ENCODE assay signal across 8 cellular contexts in genomic region chr17:38484242-38485145, GRCh38. TPM values are rescaled to one million over a fixed set of nuclear protein-coding genes. Genes with fewer than 3 reads are reported as not detected.
DNase-seq lines count a peak whose midpoint lies in the region; ATAC-seq and TF ChIP-seq lines count a peak whose summit lies in the region.
"Not testable (repeated sequence)": the region's sequence is repeated elsewhere in the genome, so short reads cannot be mapped to it uniquely, and the experiment has no call there.

No MANE protein-coding gene starts in this region.

- not testable (repeated sequence) for H3F3A ChIP-seq in neural progenitor cell (ENCODE audit: low read depth)

- intact Hi-C loops in CD4-positive, alpha-beta T cell (cut with DNase I, micrococcal nuclease) = loop anchor here (2.0 to 5.0 kb wide), 2 partner anchors 42 to 62 kb away; no protein-coding TSS in a partner anchor

- H3K4me3 Mint-ChIP-seq in CD4-positive, alpha-beta T cell; neural progenitor cell: not testable (repeated sequence)

- not testable (repeated sequence) for H2AFZ ChIP-seq in neural progenitor cell (replicated peaks)

- peak; percentile 74 for ATAC-seq in CD4-positive, alpha-beta T cell (ENCODE audit: poor library complexity)
- ATAC-seq in HG03045 (IDR thresholded peaks at IDR 0.05; ENCODE audit: unreplicated experiment) = peak; percentile 47

- POLR2A ChIA-PET in CD4-positive, alpha-beta T cell (lab: Charles Lee) = not testable (repeated sequence)

- peak; percentile 66 for TF ChIP-seq CTCF in CD4-positive, alpha-beta T cell (IDR thresholded peaks at IDR 0.05)
- TF ChIP-seq CTCF in WI38 (IDR thresholded peaks at IDR 0.05; ENCODE audit: low read depth, low read length) = peak; percentile 55
- peak; percentile 88 for TF ChIP-seq CTCF in neural progenitor cell (IDR thresholded peaks at IDR 0.05)

- H3K27ac ChIP-seq in CD4-positive, alpha-beta T cell (ENCODE audit: low read depth, low read length); neural progenitor cell: not testable (repeated sequence)

- H3K36me3 ChIP-seq in neural progenitor cell = not testable (repeated sequence)

- not testable (repeated sequence) for H3K4me1 ChIP-seq in neural progenitor cell

- not testable (repeated sequence) for H3K27me3 ChIP-seq in CD4-positive, alpha-beta T cell (ENCODE audit: control insufficient read depth, insufficient read depth, low read length); neural progenitor cell

- DNase-seq in CD4-positive, alpha-beta T cell = peak; percentile 26 to 67 (median 44)
- DNase-seq in NCI-H510A (lab: John Stamatoyannopoulos, UW) (peak; percentile 52), amygdala (lab: John Stamatoyannopoulos, UW) (peak in 51 of 56 donors; percentile 31 to 91 (median 72)), globus pallidus (ENCODE audit: low spot score) (peak; percentile 95), neural progenitor cell (ENCODE audit: low spot score) (peak; percentile 90)
- DNase-seq in stimulated activated CD8-positive, alpha-beta memory T cell treated with anti-CD3 and anti-CD28 coated beads, Interleukin-4, amount 100 ng/mL, for 4 hours (ENCODE audit: low read depth in 2 of 2, low spot score in 1 of 2) = peak; percentile 29 to 30

- H3K27me3 Mint-ChIP-seq in CD4-positive, alpha-beta T cell; neural progenitor cell (ENCODE audit: insufficient read depth, low read depth): not testable (repeated sequence)

- not testable (repeated sequence) for H3K9ac ChIP-seq in neural progenitor cell

- H3K9me3 ChIP-seq in CD4-positive, alpha-beta T cell (ENCODE audit: control insufficient read depth, low read length); neural progenitor cell (ENCODE audit: low read depth): not testable (repeated sequence)

- H3K4me3 ChIP-seq in WI38 (ENCODE audit: low read depth, low read length); neural progenitor cell: not testable (repeated sequence)

- H3K4me2 ChIP-seq in neural progenitor cell = not testable (repeated sequence)

- not testable (repeated sequence) for H3K79me2 ChIP-seq in neural progenitor cell (ENCODE audit: low read depth)

- H3K9me3 Mint-ChIP-seq in CD4-positive, alpha-beta T cell; neural progenitor cell: not testable (repeated sequence)

- not testable (repeated sequence) for H3K27ac Mint-ChIP-seq in CD4-positive, alpha-beta T cell; neural progenitor cell

- H3K36me3 Mint-ChIP-seq in CD4-positive, alpha-beta T cell (ENCODE audit: low read depth); neural progenitor cell: not testable (repeated sequence)

- CTCF ChIA-PET in CD4-positive, alpha-beta T cell (lab: Charles Lee) = not testable (repeated sequence)

- not testable (repeated sequence) for H4K20me1 ChIP-seq in neural progenitor cell (ENCODE audit: low read depth)

- H3K4me1 Mint-ChIP-seq in CD4-positive, alpha-beta T cell (ENCODE audit: low read depth) = not testable (repeated sequence)
- peaks cover 13% of the 10 kb centered on the region for H3K4me1 Mint-ChIP-seq in neural progenitor cell

RNA-seq across cellular contexts. Expression of gene ARHGAP23, which starts 56.2 kb away (rescaled TPM):
- under 1 TPM in 1 of 2 experiments, not detected in 1; 0.73 TPM for total RNA-seq in CD4-positive, alpha-beta T cell
- total RNA-seq in neural progenitor cell (ENCODE audit: low replicate concordance) = 6.1 and 14.2 TPM in 2 replicates

Comparison
In these comparisons a context has a peak if more than half of its experiments do, and no peak if none do; other contexts are left out.
1. DNase-seq: peak in every context shown above with its lines; median percentile 95 in globus pallidus; 90 in neural progenitor cell; 72 in amygdala; 52 in NCI-H510A; 44 in CD4-positive, alpha-beta T cell; 30 in stimulated activated CD8-positive, alpha-beta memory T cell treated with anti-CD3 and anti-CD28 coated beads, Interleukin-4, amount 100 ng/mL, for 4 hours.